25 cellular contexts compared by ENCODE assay signal in the genomic region with DNA sequence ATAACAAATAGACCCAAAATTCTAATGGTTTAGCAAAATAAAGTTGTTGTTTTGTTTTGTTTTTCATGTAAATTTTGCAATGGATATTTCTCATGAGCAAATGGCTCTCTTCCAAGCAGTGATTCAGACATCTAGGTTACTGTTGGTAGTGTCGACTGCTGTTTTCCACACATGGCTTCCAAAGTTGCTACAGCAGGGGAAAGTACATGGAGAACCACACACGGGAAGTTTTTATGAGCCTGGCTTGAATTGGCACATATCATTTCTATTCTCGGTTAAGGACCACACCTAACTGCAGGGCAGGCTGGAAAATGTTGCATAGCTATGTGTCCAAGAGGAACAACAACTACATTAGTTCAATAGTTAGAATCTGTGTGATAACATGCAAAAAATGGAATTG.
DNase-seq lines count a peak whose midpoint lies in the region; ATAC-seq and TF ChIP-seq lines count a peak whose summit lies in the region.
"Had no signal": no experiment of that assay in that cellular context is flagged by ENCODE, and none has a peak within 500 bp of the region (broad histone marks: within the 10 kb centered on the region; RNA-seq: fewer than 3 reads in every experiment).

No MANE protein-coding gene starts in this region.

- H3K9me3 ChIP-seq in right atrium auricular region: no peaks in the 10 kb centered on the region
- H3K9me3 ChIP-seq in RWPE2 (ENCODE audit: severe bottlenecking): no peaks in the 10 kb centered on the region
- no peaks in the 10 kb centered on the region for H3K9me3 ChIP-seq in uterus
- H3K9me3 ChIP-seq: neutrophil, spleen, tibial nerve had no signal

- no peaks in the 10 kb centered on the region for H3K27me3 Mint-ChIP-seq in HFFc6 (ENCODE audit: insufficient read depth)

- intact Hi-C loops in left ventricle myocardium superior (cut with micrococcal nuclease) (no loop called here), uterus (cut with DNase I; ENCODE audit: low total_unique reads) (no loop called here)

- no peaks in the 10 kb centered on the region for H3K4me1 ChIP-seq in right atrium auricular region
- H3K4me1 ChIP-seq in RWPE2 (ENCODE audit: insufficient read depth, poor library complexity, severe bottlenecking): peaks cover 17% of the 10 kb centered on the region
- H3K4me1 ChIP-seq in uterus: no peaks in the 10 kb centered on the region
- H3K4me1 ChIP-seq: spleen, tibial nerve had no signal

- H3K4me3 Mint-ChIP-seq in HFFc6: no peak overlapping the region

- H3K4me1 Mint-ChIP-seq in HFFc6 (ENCODE audit: low read depth): no peaks in the 10 kb centered on the region

- no peak overlapping the region for H3K4me3 ChIP-seq in right atrium auricular region
- no peak overlapping the region for H3K4me3 ChIP-seq in RWPE2 (ENCODE audit: severe bottlenecking)
- no peak overlapping the region for H3K4me3 ChIP-seq in fibroblast of mammary gland (ENCODE audit: control insufficient read depth, low read depth, low read length)
- H3K4me3 ChIP-seq in uterus: no peak overlapping the region
- H3K4me3 ChIP-seq: lung, spleen, tibial nerve had no signal

- H3K36me3 ChIP-seq in right atrium auricular region: no peaks in the 10 kb centered on the region
- no peaks in the 10 kb centered on the region for H3K36me3 ChIP-seq in RWPE2 (ENCODE audit: low read depth)
- no peaks in the 10 kb centered on the region for H3K36me3 ChIP-seq in uterus
- H3K36me3 ChIP-seq: neutrophil, spleen, tibial nerve had no signal

- DNase-seq in left ventricle myocardium superior: no peak
- DNase-seq in right atrium auricular region (ENCODE audit: low spot score): no peak
- DNase-seq in RWPE2 (ENCODE audit: low spot score): no peak
- peak; percentile 93 for DNase-seq in fibroblast of mammary gland (ENCODE audit: low read depth)
- no peak for DNase-seq in HFFc6
- no peak for DNase-seq in uterus
- DNase-seq: activated CD4-positive, alpha-beta T cell treated with anti-CD3 and anti-CD28 coated beads for 1 hour; activated naive CD4-positive, alpha-beta T cell treated with Interleukin-2 at 50 U/mL for 16 hours; activated T-cell treated with anti-CD3 and anti-CD28 coated beads, Interleukin-2, amount 50 U/mL, for 48 hours; amygdala; central memory CD4-positive, alpha-beta T cell; DMS 273 treated with DMSO at 0.1 percent for 48 hours; NCI-H1092; NCI-H1930; NCI-H748 treated with DMSO at 0.1 percent for 48 hours; SHP77 treated with DMSO at 0.1 percent for 48 hours; spleen; stimulated activated CD4-positive, alpha-beta T cell treated with anti-CD3 and anti-CD28 coated beads, Interleukin-4, amount 100 ng/mL, for 1 hour; stimulated activated naive CD4-positive, alpha-beta T cell treated with Interleukin-2 at 50 U/mL for 16 hours had no signal

- no peak overlapping the region for H3K27ac ChIP-seq in right atrium auricular region
- H3K27ac ChIP-seq in RWPE2 (ENCODE audit: poor library complexity, severe bottlenecking): no peak overlapping the region
- H3K27ac ChIP-seq in uterus: no peak overlapping the region
- H3K27ac ChIP-seq: C4-2B, neutrophil, spleen, tibial nerve had no signal

- peaks cover 23% of the 10 kb centered on the region for H3K9me3 Mint-ChIP-seq in HFFc6

- TF ChIP-seq CTCF in right atrium auricular region (IDR thresholded peaks at IDR 0.05): no peak
- no peak for TF ChIP-seq CTCF in RWPE2 (IDR thresholded peaks at IDR 0.05; ENCODE audit: poor library complexity, severe bottlenecking)
- TF ChIP-seq CTCF in fibroblast of mammary gland (conservative IDR thresholded peaks at IDR 0.05; ENCODE audit: control insufficient read depth, insufficient read depth, low read depth, low read length): no peak
- TF ChIP-seq CTCF in HFFc6 (IDR thresholded peaks at IDR 0.05): no peak
- no peak for TF ChIP-seq CTCF in uterus (IDR thresholded peaks at IDR 0.05)

- no peaks in the 10 kb centered on the region; the same call in 1 of the 2 replicates for H3K36me3 Mint-ChIP-seq in HFFc6 (ENCODE audit: low read depth)

- ATAC-seq in left ventricle myocardium superior (peak; percentile 62), RWPE2 (ENCODE audit: low read depth) (peak; percentile 80), HG03378 (IDR thresholded peaks at IDR 0.05; ENCODE audit: unreplicated experiment) (no peak), GM19395 (IDR thresholded peaks at IDR 0.05; ENCODE audit: unreplicated experiment) (no peak)

- TF ChIP-seq POLR2A in uterus (IDR thresholded peaks at IDR 0.05): no peak

- no peak overlapping the region for H3K27ac Mint-ChIP-seq in HFFc6

- H3K27me3 ChIP-seq in right atrium auricular region: no peaks in the 10 kb centered on the region
- H3K27me3 ChIP-seq in RWPE2 (ENCODE audit: insufficient read depth, poor library complexity, severe bottlenecking): no peaks in the 10 kb centered on the region
- H3K27me3 ChIP-seq in uterus: no peaks in the 10 kb centered on the region
- H3K27me3 ChIP-seq: neutrophil, spleen, tibial nerve had no signal

Comparison
In these comparisons a context has a peak if more than half of its experiments do, and no peak if none do; other contexts are left out.
1. ATAC-seq: peak in left ventricle myocardium superior (single experiment) and RWPE2 (single experiment); none in HG03378 (single experiment) and GM19395 (single experiment).